8 cellular contexts compared by ENCODE assay signal in genomic region chr3:39541917-39542329, GRCh38.
DNase-seq lines count a peak whose midpoint lies in the region; ATAC-seq, FAIRE-seq and TF ChIP-seq lines count a peak whose summit lies in the region.
"Had no signal": no experiment of that assay in that cellular context is flagged by ENCODE, and none has a peak within 500 bp of the region (broad histone marks: within the 10 kb centered on the region; RNA-seq: fewer than 3 reads in every experiment).

No MANE protein-coding gene starts in this region.

- H3K27ac ChIP-seq in H1 (ENCODE audit: low read depth, low read length), result no peak overlapping the region
- no peak overlapping the region for H3K27ac ChIP-seq in psoas muscle
- no peak overlapping the region for H3K27ac ChIP-seq in naive thymus-derived CD4-positive, alpha-beta T cell (ENCODE audit: low read depth, low read length)

- H2BK20ac ChIP-seq in H1 (ENCODE audit: low read length), result no peak overlapping the region

- H4K91ac ChIP-seq in H1 (replicated peaks; ENCODE audit: insufficient read length, low read length), result no peak overlapping the region

- H4K5ac ChIP-seq in H1 (ENCODE audit: insufficient read length, low read depth, low read length), result no peak overlapping the region

- no peak overlapping the region for H2BK12ac ChIP-seq in H1 (ENCODE audit: low read depth, low read length)

- H3K4ac ChIP-seq in H1 (replicated peaks; ENCODE audit: insufficient read length, low read depth, low read length), result no peak overlapping the region

- H3K14ac ChIP-seq in H1 (ENCODE audit: insufficient read length), result no peak overlapping the region

- H3K27ac Mint-ChIP-seq in naive thymus-derived CD4-positive, alpha-beta T cell, result no peak overlapping the region
- H3K27ac Mint-ChIP-seq: activated B cell treated with CpG ODN at 0.5 μM for 24 hours had no signal

- H3K4me2 ChIP-seq in H1 (ENCODE audit: insufficient read depth in 1 of 2, low read depth in 2 of 2, low read length in 2 of 2), result no peak overlapping the region

- intact Hi-C loops in psoas muscle (cut with DNase I), result loop anchor here in 1 of 2 donors (10.0 kb wide), 1 partner anchor 633 kb away; no protein-coding TSS in a partner anchor
- intact Hi-C loops in naive thymus-derived CD4-positive, alpha-beta T cell (cut with micrococcal nuclease), result no loop called here

- H2BK120ac ChIP-seq in H1 (replicated peaks; ENCODE audit: low read depth, low read length), result no peak overlapping the region

- H3K79me1 ChIP-seq in H1 (ENCODE audit: low read depth, low read length), result no peaks in the 10 kb centered on the region

- peak; percentile 71 for FAIRE-seq in H1 (lab: Jason Lieb, UNC)

- TF ChIP-seq CTCF in GM12865 (IDR thresholded peaks at IDR 0.05; ENCODE audit: insufficient read depth, low read depth, low read length, missing control alignments), result peak; percentile 14
- TF ChIP-seq CTCF in H1 (IDR thresholded peaks at IDR 0.05; ENCODE audit: control extremely low read depth in 1 of 3, insufficient read depth in 1 of 3, low read depth in 1 of 3, low read length in 3 of 3), result peak in 2 of 3 experiments; percentile 40 to 48; a peak in 2 of 4 replicates
- peak; percentile 34 for TF ChIP-seq CTCF in psoas muscle (IDR thresholded peaks at IDR 0.05)
- no peak for TF ChIP-seq CTCF in omental fat pad (IDR thresholded peaks at IDR 0.05)

- H3K4me3 ChIP-seq in GM12865 (ENCODE audit: low read depth, low read length), result no peak overlapping the region
- H3K4me3 ChIP-seq in H1 (ENCODE audit: extremely low read depth in 1 of 4, insufficient read depth in 2 of 4, low read depth in 3 of 4, low read length in 4 of 4), result no peak overlapping the region
- peak overlapping the region; percentile 48 for H3K4me3 ChIP-seq in psoas muscle
- H3K4me3 ChIP-seq in naive thymus-derived CD4-positive, alpha-beta T cell (ENCODE audit: low read length), result no peak overlapping the region

- H3K4me1 Mint-ChIP-seq in naive thymus-derived CD4-positive, alpha-beta T cell, result peaks cover 0 to 4% (median 0%) of the 10 kb centered on the region in 7 donors
- H3K4me1 Mint-ChIP-seq: activated B cell treated with CpG ODN at 0.5 μM for 24 hours had no signal

- H3K36me3 ChIP-seq in H1 (ENCODE audit: control insufficient read depth in 2 of 4, insufficient read depth in 4 of 4, low read length in 3 of 4) (no peaks in the 10 kb centered on the region), psoas muscle (ENCODE audit: insufficient read depth in 1 of 2, low read depth in 1 of 2) (no peaks in the 10 kb centered on the region)
- no peaks in the 10 kb centered on the region for H3K36me3 ChIP-seq in naive thymus-derived CD4-positive, alpha-beta T cell (ENCODE audit: control insufficient read depth in 2 of 3, insufficient read depth in 3 of 3, low read length in 3 of 3)

- H4K8ac ChIP-seq in H1 (ENCODE audit: extremely low read depth, insufficient read depth, low read length), result no peak overlapping the region

- peak; percentile 71 to 74 for TF ChIP-seq RAD21 in H1 (IDR thresholded peaks at IDR 0.05 in 1 of 2, conservative IDR thresholded peaks at IDR 0.05 in 1 of 2; ENCODE audit: low read depth in 2 of 2, low read length in 2 of 2)

- H3K27me3 ChIP-seq in H1 (replicated peaks in 1 of 4; ENCODE audit: control insufficient read depth in 3 of 4, extremely low read depth in 1 of 4, insufficient read depth in 3 of 4, low read length in 3 of 4), result no peaks in the 10 kb centered on the region
- no peaks in the 10 kb centered on the region for H3K27me3 ChIP-seq in psoas muscle (ENCODE audit: insufficient read depth in 3 of 3, low read length in 2 of 3)
- H3K27me3 ChIP-seq in naive thymus-derived CD4-positive, alpha-beta T cell (ENCODE audit: control insufficient read depth in 2 of 2, insufficient read depth in 2 of 2, low read length in 2 of 2), result no peaks in the 10 kb centered on the region

- POLR2A ChIA-PET in H1 (lab: Charles Lee; ENCODE audit: partially characterized antibody), result interaction anchor here (1.5 kb wide), 1 partner anchor 35 kb away, joined by 3 read pairs; no protein-coding TSS in a partner anchor
- POLR2A ChIA-PET in naive thymus-derived CD4-positive, alpha-beta T cell (lab: Charles Lee), result no interaction called here

- TF ChIP-seq POLR2A in H1 (IDR thresholded peaks at IDR 0.05; ENCODE audit: control extremely low read depth in 1 of 2, low read depth in 2 of 2, low read length in 2 of 2), result no peak

- H3K79me2 ChIP-seq in H1 (ENCODE audit: control insufficient read depth in 1 of 2, insufficient read depth in 2 of 2, low read length in 2 of 2), result no peaks in the 10 kb centered on the region

- WGBS in H1 (ENCODE audit: extremely low coverage in 1 of 2, insufficient coverage in 1 of 2, insufficient read length in 1 of 2, insufficient replicate concordance in 2 of 2, low coverage in 1 of 2, low lambda C conversion rate in 2 of 2, missing lambda C conversion rate in 1 of 2), 2 experiments, result 58% methylated on average over 5 of the region's 5 CpGs; no CpG with 5 or more reads in 1 of the 2 experiments
- 7 to 17% (median 12%) methylated on average over 5 of the region's 5 CpGs for WGBS in psoas muscle, 3 donors

- H4K20me1 ChIP-seq in H1 (replicated peaks in 1 of 2; ENCODE audit: control insufficient read depth in 1 of 2, insufficient read depth in 2 of 2, low read length in 2 of 2), result no peaks in the 10 kb centered on the region

- DNase-seq in GM12865 (ENCODE audit: low read depth) (no peak), NCI-H2196 treated with DMSO at 0.1 percent for 48 hours (lab: John Stamatoyannopoulos, UW; ENCODE audit: unreplicated experiment) (peak; percentile 9), H1 (ENCODE audit: low read depth in 1 of 2, low spot score in 2 of 2) (no peak), psoas muscle (no peak), omental fat pad (ENCODE audit: low spot score) (no peak)
- DNase-seq in naive thymus-derived CD4-positive, alpha-beta T cell, result no peak
- DNase-seq: activated B cell treated with CpG ODN at 0.5 μM for 24 hours had no signal

- no peak overlapping the region for H3K4me3 Mint-ChIP-seq in naive thymus-derived CD4-positive, alpha-beta T cell
- H3K4me3 Mint-ChIP-seq: activated B cell treated with CpG ODN at 0.5 μM for 24 hours had no signal

- no peak overlapping the region for H2BK5ac ChIP-seq in H1 (ENCODE audit: low read depth, low read length)

- no peak overlapping the region for H3K56ac ChIP-seq in H1 (replicated peaks; ENCODE audit: insufficient read length, low read depth, low read length)

- no peak overlapping the region for H3K18ac ChIP-seq in H1 (ENCODE audit: extremely low read depth, low read length)

- H2BK15ac ChIP-seq in H1 (ENCODE audit: low read length), result no peak overlapping the region

- peaks cover 8 to 23% (median 14%) of the 10 kb centered on the region in 5 donors for H3K27me3 Mint-ChIP-seq in naive thymus-derived CD4-positive, alpha-beta T cell

- peak overlapping the region; percentile 84; the same call in 1 of the 2 replicates for H2AFZ ChIP-seq in H1 (ENCODE audit: low read length)

- no peaks in the 10 kb centered on the region for H3K23me2 ChIP-seq in H1 (ENCODE audit: low read depth, low read length)

- ATAC-seq in psoas muscle, result no peak
- ATAC-seq in naive thymus-derived CD4-positive, alpha-beta T cell, result no peak
- ATAC-seq in HG02798 (IDR thresholded peaks at IDR 0.05; ENCODE audit: poor library complexity, unreplicated experiment), result no peak
- no peak for ATAC-seq in omental fat pad (ENCODE audit: low FRiP score)

- no peak for TF ChIP-seq EP300 in H1 (IDR thresholded peaks at IDR 0.05; ENCODE audit: borderline replicate concordance in 1 of 2, low read depth in 2 of 2, low read length in 2 of 2)

- no peaks in the 10 kb centered on the region for H3K9me3 ChIP-seq in H1 (ENCODE audit: insufficient read depth in 2 of 2, low read depth in 1 of 2, low read length in 1 of 2)
- H3K9me3 ChIP-seq in psoas muscle, result no peaks in the 10 kb centered on the region
- H3K9me3 ChIP-seq in naive thymus-derived CD4-positive, alpha-beta T cell (ENCODE audit: control insufficient read depth in 2 of 3, low read length in 3 of 3), result no peaks in the 10 kb centered on the region

- no peak overlapping the region for H3K9ac ChIP-seq in H1 (replicated peaks in 1 of 4; ENCODE audit: extremely low read depth in 1 of 4, low read depth in 3 of 4, low read length in 3 of 4)

- CTCF ChIA-PET in H1 (lab: Charles Lee; ENCODE audit: partially characterized antibody), result interaction anchor here (0.6 to 4.3 kb wide), 29 partner anchors 9 to 639 kb away, joined by 3 to 16 read pairs (median 3); partner anchors contain the start of gene RPSA
- CTCF ChIA-PET in naive thymus-derived CD4-positive, alpha-beta T cell (lab: Charles Lee), result no interaction called here

- no peaks in the 10 kb centered on the region for H3K36me3 Mint-ChIP-seq in naive thymus-derived CD4-positive, alpha-beta T cell

- no peaks in the 10 kb centered on the region for H3K9me3 Mint-ChIP-seq in naive thymus-derived CD4-positive, alpha-beta T cell
- H3K9me3 Mint-ChIP-seq: activated B cell treated with CpG ODN at 0.5 μM for 24 hours had no signal

- no peak overlapping the region for H2AK5ac ChIP-seq in H1 (ENCODE audit: low read depth, low read length)

- no peak overlapping the region for H3K23ac ChIP-seq in H1 (ENCODE audit: insufficient read length)

- H3K4me1 ChIP-seq in H1 (replicated peaks in 1 of 4; ENCODE audit: control insufficient read depth in 3 of 4, insufficient read depth in 4 of 4, low read length in 3 of 4) (peaks cover 0 to 3% (median 1%) of the 10 kb centered on the region in 4 experiments; a peak in 3 of 7 replicates), psoas muscle (no peaks in the 10 kb centered on the region)
- no peaks in the 10 kb centered on the region for H3K4me1 ChIP-seq in naive thymus-derived CD4-positive, alpha-beta T cell (ENCODE audit: control insufficient read depth in 2 of 2, insufficient read depth in 2 of 2, low read length in 2 of 2)

TF ChIP-seq in H1, 55 proteins besides CTCF, POLR2A, EP300 and RAD21 (continues in another document):
- TF ChIP-seq HDAC6 (IDR thresholded peaks at IDR 0.05; ENCODE audit: low read depth, low read length) (no peak), FOSL1 (IDR thresholded peaks at IDR 0.05; ENCODE audit: insufficient read depth, low read depth, low read length) (no peak), ZNF274 (IDR thresholded peaks at IDR 0.05; ENCODE audit: borderline replicate concordance, extremely low read depth, low read length) (no peak), CTBP2 (IDR thresholded peaks at IDR 0.05; ENCODE audit: borderline replicate concordance, insufficient read depth, insufficient read length, low read length) (no peak), CBX5 (IDR thresholded peaks at IDR 0.05; ENCODE audit: low read depth, low read length) (no peak), SIN3A (conservative IDR thresholded peaks at IDR 0.05 in 1 of 2, IDR thresholded peaks at IDR 0.05 in 1 of 2; ENCODE audit: low read depth in 1 of 2, low read length in 2 of 2) (no peak), YY1 (IDR thresholded peaks at IDR 0.05; ENCODE audit: low read depth, low read length) (no peak)

Comparison
In these comparisons a context has a peak if more than half of its experiments do, and no peak if none do; other contexts are left out.
1. CTCF ChIP-seq: peak in GM12865 (single experiment), H1 (2 of 3) and psoas muscle (single experiment); none in omental fat pad (0 of 3).